ENCODE assay signal across 1 cellular context in the genomic region with DNA sequence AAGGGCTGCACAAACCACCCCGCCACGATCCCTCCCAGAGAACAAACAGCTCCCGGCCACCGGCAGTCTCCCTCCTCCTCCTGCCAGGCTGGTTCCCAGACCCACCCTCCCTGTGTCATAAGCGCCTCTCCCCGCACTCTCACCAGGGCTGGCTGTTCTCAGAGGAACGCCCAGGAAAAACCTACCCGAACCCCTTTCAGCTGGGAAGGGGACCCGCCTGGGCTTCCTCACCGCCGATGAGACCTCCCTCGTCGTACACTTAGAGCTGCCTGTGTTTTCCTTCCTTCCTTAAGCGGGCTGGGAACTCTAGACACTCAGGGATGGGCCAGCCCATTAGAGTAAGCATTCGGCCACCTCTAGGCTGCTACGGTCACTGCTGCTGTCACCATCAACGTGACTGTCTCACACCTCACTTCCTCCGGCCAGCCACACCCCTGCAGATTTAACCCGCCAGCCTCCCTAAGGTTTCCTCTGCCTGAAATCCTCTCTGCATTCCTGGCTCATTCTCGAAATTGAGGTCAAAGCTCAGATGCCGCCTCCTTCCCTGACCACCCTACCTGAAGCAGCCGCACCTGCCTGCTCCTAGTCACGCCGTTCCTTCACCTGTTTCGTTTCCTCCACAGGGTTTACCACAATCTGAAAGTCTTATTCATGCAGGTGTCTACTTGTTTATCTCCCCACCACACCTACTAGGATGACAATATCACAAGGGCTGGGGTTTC.
TF ChIP-seq lines count a peak whose summit lies in the region.

No MANE protein-coding gene starts in this region.

TF ChIP-seq in A549, 52 proteins besides CTCF, POLR2A, EP300 and RAD21:
- no peak for TF ChIP-seq POLR2AphosphoS2 (conservative IDR thresholded peaks at IDR 0.05; ENCODE audit: low read length)
- 0 out of 2 replicates have a peak, but pooled peaks have one; percentile 45 for TF ChIP-seq HOXB5 (CRISPR knock-in tag; IDR thresholded peaks at IDR 0.05)
